1 cellular context compared by ENCODE assay signal in the genomic region with DNA sequence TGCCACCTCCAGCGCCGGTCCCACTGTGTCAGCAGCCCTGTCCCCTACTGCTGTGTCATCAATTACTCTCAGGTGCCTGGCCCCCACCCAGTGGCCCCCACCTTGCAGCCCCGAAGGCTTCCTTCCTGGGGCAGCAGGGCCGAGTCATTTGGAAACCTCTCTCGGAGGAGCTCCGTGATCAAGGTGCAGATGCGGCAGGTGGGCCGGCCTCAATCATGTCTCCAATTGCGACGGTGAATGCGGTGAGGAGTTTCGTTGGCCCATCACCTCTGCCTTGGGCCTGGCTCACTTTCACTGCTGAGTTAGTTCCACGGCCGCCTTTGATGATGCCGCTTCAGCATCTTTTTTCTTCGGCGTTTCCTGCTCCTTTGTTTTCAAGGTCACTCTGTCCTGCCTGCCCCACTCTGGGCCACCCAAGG.
TF ChIP-seq lines count a peak whose summit lies in the region.

No MANE protein-coding gene starts in this region.

TF ChIP-seq in HepG2, 621 proteins besides CTCF, POLR2A, EP300 and RAD21:
- TF ChIP-seq CCAR2 (optimal IDR thresholded peaks at IDR 0.05; ENCODE audit: low read depth, low read length) (no peak), TCF7 (IDR thresholded peaks at IDR 0.05; ENCODE audit: low read depth) (peak; percentile 9; the same call in 1 of the 2 replicates), MAFK (conservative IDR thresholded peaks at IDR 0.05 in 1 of 2, IDR thresholded peaks at IDR 0.05 in 1 of 2; ENCODE audit: low read length in 2 of 2) (peak; percentile 37 to 51; a peak in 3 of 4 replicates), MAFF (IDR thresholded peaks at IDR 0.05; ENCODE audit: low read depth, low read length) (peak; percentile 22; the same call in 1 of the 2 replicates), NRL (CRISPR knock-in tag; IDR thresholded peaks at IDR 0.05; ENCODE audit: borderline replicate concordance) (no peak), ZNF660 (CRISPR knock-in tag; IDR thresholded peaks at IDR 0.05; ENCODE audit: borderline replicate concordance, low read depth) (no peak), ZNF292 (CRISPR knock-in tag; IDR thresholded peaks at IDR 0.05; ENCODE audit: borderline replicate concordance, low read depth) (no peak)
- TF ChIP-seq, protein P1, sequence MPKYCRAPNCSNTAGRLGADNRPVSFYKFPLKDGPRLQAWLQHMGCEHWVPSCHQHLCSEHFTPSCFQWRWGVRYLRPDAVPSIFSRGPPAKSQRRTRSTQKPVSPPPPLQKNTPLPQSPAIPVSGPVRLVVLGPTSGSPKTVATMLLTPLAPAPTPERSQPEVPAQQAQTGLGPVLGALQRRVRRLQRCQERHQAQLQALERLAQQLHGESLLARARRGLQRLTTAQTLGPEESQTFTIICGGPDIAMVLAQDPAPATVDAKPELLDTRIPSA (CRISPR knock-in tag; IDR thresholded peaks at IDR 0.05; ENCODE audit: borderline replicate concordance) = no peak
